In genomic region chr9:18544456-18544855, GRCh38 we compare ENCODE assay signal across 26 cellular contexts.
DNase-seq lines count a peak whose midpoint lies in the region; FAIRE-seq and TF ChIP-seq lines count a peak whose summit lies in the region.
"Had no signal": no experiment of that assay in that cellular context is flagged by ENCODE, and none has a peak within 500 bp of the region (broad histone marks: within the 10 kb centered on the region; RNA-seq: fewer than 3 reads in every experiment).

No MANE protein-coding gene starts in this region.

- no peaks in the 10 kb centered on the region for H3K9me1 ChIP-seq in keratinocyte (ENCODE audit: control insufficient read depth, extremely low read depth, insufficient read depth, low read length)

- H3K79me2 ChIP-seq in keratinocyte (ENCODE audit: control insufficient read depth, insufficient read depth, low read length) = no peaks in the 10 kb centered on the region

- H3K4me3 ChIP-seq in ascending aorta = no peak overlapping the region
- no peak overlapping the region for H3K4me3 ChIP-seq in keratinocyte (ENCODE audit: control insufficient read depth in 2 of 3, extremely low read depth in 1 of 3, insufficient read depth in 2 of 3, low read depth in 1 of 3, low read length in 3 of 3)
- H3K4me3 ChIP-seq: cardiac muscle cell, gastrocnemius medialis, pancreas, sigmoid colon, thoracic aorta had no signal

- H2AFZ ChIP-seq in keratinocyte (ENCODE audit: control insufficient read depth, low read length) = no peak overlapping the region

- peaks cover 0 to 10% of the 10 kb centered on the region in 2 donors for H3K4me1 ChIP-seq in ascending aorta
- peaks cover 23% of the 10 kb centered on the region for H3K4me1 ChIP-seq in keratinocyte (ENCODE audit: control insufficient read depth, extremely low read depth, insufficient read depth, low read length)
- H3K4me1 ChIP-seq: gastrocnemius medialis, pancreas had no signal

- H3K27ac ChIP-seq in ascending aorta (peak overlapping the region; percentile 63 to 68), keratinocyte (ENCODE audit: control insufficient read depth, insufficient read depth, low read length) (no peak overlapping the region)
- H3K27ac ChIP-seq: cardiac muscle cell, gastrocnemius medialis, pancreas, sigmoid colon had no signal

- H3K36me3 ChIP-seq in ascending aorta = no peaks in the 10 kb centered on the region
- H3K36me3 ChIP-seq in keratinocyte (ENCODE audit: control insufficient read depth in 2 of 2, extremely low read depth in 1 of 2, insufficient read depth in 2 of 2, low read length in 2 of 2) = no peaks in the 10 kb centered on the region
- H3K36me3 ChIP-seq: cardiac muscle cell, gastrocnemius medialis, pancreas, sigmoid colon, thoracic aorta had no signal

- DNase-seq in Daoy (ENCODE audit: low read depth) = peak; percentile 32
- peak; percentile 48 for DNase-seq in HT1080 (ENCODE audit: low read depth)
- no peak for DNase-seq in ascending aorta (ENCODE audit: low spot score in 2 of 2)
- DNase-seq in keratinocyte (ENCODE audit: low read depth, low spot score) = peak; percentile 1
- DNase-seq in inferior parietal cortex (ENCODE audit: extremely low spot score) = no peak
- no peak for DNase-seq in GM19239 (ENCODE audit: insufficient read length, low spot score)
- DNase-seq in LoVo (ENCODE audit: low spot score) = no peak
- DNase-seq in activated T-cell treated with anti-CD3 and anti-CD28 coated beads, Interleukin-2, amount 50 U/mL, for 1 hour = no peak
- DNase-seq: activated CD4-positive, alpha-beta T cell treated with anti-CD3 and anti-CD28 coated beads for 4 hours; activated CD8-positive, alpha-beta memory T cell treated with anti-CD3 and anti-CD28 coated beads, Interleukin-2, amount 10 ng/mL, durations not matched to agents 7 days and 5 days; activated naive CD8-positive, alpha-beta T cell treated with anti-CD3 and anti-CD28 coated beads for 36 hours; dermis blood vessel endothelial cell; gastrocnemius medialis; left cardiac atrium; naive thymus-derived CD4-positive, alpha-beta T cell; NCI-H1417 treated with DMSO at 0.1 percent for 48 hours; NCI-H526 treated with DMSO at 0.1 percent for 48 hours; pancreas; Right ventricle myocardium superior; sigmoid colon; stimulated activated CD4-positive, alpha-beta T cell treated with anti-CD3 and anti-CD28 coated beads, Interleukin-1b, Interleukin-23, amount 100 ng/mL, for 48 hours had no signal

- dilution Hi-C loops in keratinocyte (cut with MboI; ENCODE audit: extremely low pct_ligation_motif_present, low sequenced_read_pairs) = no loop called here

- FAIRE-seq in keratinocyte (lab: Jason Lieb, UNC) = peak; percentile 51
- FAIRE-seq in GM19239 (lab: Jason Lieb, UNC) = no peak
- FAIRE-seq: D721Med, endothelial cell of umbilical vein, G401.6, pancreas had no signal

- no peak overlapping the region for H3K9ac ChIP-seq in keratinocyte (ENCODE audit: control insufficient read depth, extremely low read depth, insufficient read depth, low read length)

- intact Hi-C loops in ascending aorta (cut with DNase I) = loop anchor here (5.0 kb wide), 1 partner anchor 47 kb away; no protein-coding TSS in a partner anchor

- no peak overlapping the region for H3K4me2 ChIP-seq in keratinocyte (ENCODE audit: control insufficient read depth, extremely low read depth, insufficient read depth, low read depth, low read length)

- H3K9me3 ChIP-seq in ascending aorta (no peaks in the 10 kb centered on the region), keratinocyte (ENCODE audit: control insufficient read depth, low read depth, low read length) (no peaks in the 10 kb centered on the region)
- H3K9me3 ChIP-seq: pancreas, sigmoid colon, thoracic aorta had no signal

- TF ChIP-seq CTCF in ascending aorta (IDR thresholded peaks at IDR 0.05) (no peak), keratinocyte (optimal IDR thresholded peaks at IDR 0.05 in 1 of 3, IDR thresholded peaks at IDR 0.05 in 1 of 3, conservative IDR thresholded peaks at IDR 0.05 in 1 of 3; ENCODE audit: extremely low read depth in 1 of 3, insufficient read depth in 2 of 3, low read length in 3 of 3) (no peak)

- H3K27me3 ChIP-seq in ascending aorta (no peaks in the 10 kb centered on the region), keratinocyte (ENCODE audit: control insufficient read depth, extremely low read depth, insufficient read depth, low read length) (no peaks in the 10 kb centered on the region)
- H3K27me3 ChIP-seq: cardiac muscle cell, gastrocnemius medialis, pancreas, sigmoid colon had no signal

- no peaks in the 10 kb centered on the region for H4K20me1 ChIP-seq in keratinocyte (ENCODE audit: control insufficient read depth, extremely low read depth, insufficient read depth, low read length)

Comparison
In these comparisons a context has a peak if more than half of its experiments do, and no peak if none do; other contexts are left out.
1. DNase-seq: peak in Daoy (single experiment), HT1080 (single experiment) and keratinocyte (single experiment); none in ascending aorta (0 of 2), inferior parietal cortex (single experiment), GM19239 (single experiment), LoVo (single experiment) and activated T-cell treated with anti-CD3 and anti-CD28 coated beads, Interleukin-2, amount 50 U/mL, for 1 hour (single experiment).